Comparison of ENCODE assay signal across 21 cellular contexts in the genomic region with DNA sequence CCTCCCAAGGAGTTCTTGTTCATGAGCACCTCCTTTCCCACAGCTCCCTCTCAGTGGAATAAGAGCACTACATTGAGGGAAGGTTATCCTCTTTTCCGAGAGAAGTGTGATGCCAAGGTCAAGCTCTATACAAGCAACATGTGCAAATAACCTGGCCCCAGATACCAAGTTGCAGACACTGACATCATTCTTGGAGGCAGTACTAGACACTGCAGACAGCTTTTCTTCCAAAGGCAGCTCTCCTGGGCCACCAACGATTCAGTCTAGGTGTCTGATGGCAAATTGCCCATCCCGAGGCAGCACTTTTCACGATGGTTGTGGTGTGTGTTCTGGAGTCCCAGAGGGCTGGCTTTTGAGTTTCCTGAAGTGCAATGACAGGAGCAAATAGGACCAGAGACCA.
A peak's percentile ranks its signal among the peaks of the same experiment; 100 is the strongest.
DNase-seq lines count a peak whose midpoint lies in the region; ATAC-seq and TF ChIP-seq lines count a peak whose summit lies in the region.
"Had no signal": no experiment of that assay in that cellular context is flagged by ENCODE, and none has a peak within 500 bp of the region (broad histone marks: within the 10 kb centered on the region; RNA-seq: fewer than 3 reads in every experiment).

No MANE protein-coding gene starts in this region.

- H3K9me3 ChIP-seq in left lung (no peaks in the 10 kb centered on the region), sigmoid colon (no peaks in the 10 kb centered on the region)
- H3K9me3 ChIP-seq: HAP-1 had no signal

- 41 to 68% methylated on average over 4 of the region's 4 CpGs for WGBS in sigmoid colon, 2 donors

- no peak for TF ChIP-seq CTCF in left lung (IDR thresholded peaks at IDR 0.05)
- TF ChIP-seq CTCF in sigmoid colon (IDR thresholded peaks at IDR 0.05): no peak

- no peak for TF ChIP-seq POLR2A in sigmoid colon (IDR thresholded peaks at IDR 0.05)

- TF ChIP-seq EP300 in sigmoid colon (IDR thresholded peaks at IDR 0.05): no peak

- H3K4me3 ChIP-seq in left lung (no peak overlapping the region), sigmoid colon (no peak overlapping the region)
- H3K4me3 ChIP-seq: GM23248, HAP-1 had no signal

- H3K4me1 Mint-ChIP-seq in activated naive CD8-positive, alpha-beta T cell treated with anti-CD3 and anti-CD28 coated beads for 36 hours: no peaks in the 10 kb centered on the region
- H3K4me1 Mint-ChIP-seq: B cell, CD14-positive monocyte had no signal

- H3K36me3 Mint-ChIP-seq in activated naive CD8-positive, alpha-beta T cell treated with anti-CD3 and anti-CD28 coated beads for 36 hours: no peaks in the 10 kb centered on the region
- H3K36me3 Mint-ChIP-seq: CD14-positive monocyte had no signal

- H3K27ac ChIP-seq in left lung: no peak overlapping the region
- H3K27ac ChIP-seq in sigmoid colon: no peak overlapping the region
- H3K27ac ChIP-seq: GM23248 had no signal

- no peaks in the 10 kb centered on the region for H3K9me3 Mint-ChIP-seq in activated naive CD8-positive, alpha-beta T cell treated with anti-CD3 and anti-CD28 coated beads for 36 hours
- H3K9me3 Mint-ChIP-seq: CD14-positive monocyte had no signal

- intact Hi-C loops in left lung (cut with DNase I): no loop called here
- intact Hi-C loops in sigmoid colon (cut with DNase I): no loop called here

- ATAC-seq in left lung: peak; percentile 37
- ATAC-seq: Right ventricle myocardium inferior had no signal

- H3K4me3 Mint-ChIP-seq in activated naive CD8-positive, alpha-beta T cell treated with anti-CD3 and anti-CD28 coated beads for 36 hours: no peak overlapping the region
- H3K4me3 Mint-ChIP-seq: B cell, CD14-positive monocyte had no signal

- no peaks in the 10 kb centered on the region for H3K27me3 Mint-ChIP-seq in activated naive CD8-positive, alpha-beta T cell treated with anti-CD3 and anti-CD28 coated beads for 36 hours
- H3K27me3 Mint-ChIP-seq: B cell had no signal

- H3K4me1 ChIP-seq in left lung (no peaks in the 10 kb centered on the region), sigmoid colon (no peaks in the 10 kb centered on the region)
- H3K4me1 ChIP-seq: HAP-1 had no signal

- H3K27ac Mint-ChIP-seq in activated naive CD8-positive, alpha-beta T cell treated with anti-CD3 and anti-CD28 coated beads for 36 hours: no peak overlapping the region
- H3K27ac Mint-ChIP-seq: B cell, CD14-positive monocyte had no signal

- no peaks in the 10 kb centered on the region for H3K36me3 ChIP-seq in left lung
- H3K36me3 ChIP-seq in sigmoid colon: no peaks in the 10 kb centered on the region
- H3K36me3 ChIP-seq: HAP-1 had no signal

- DNase-seq in NCI-H1105 (lab: John Stamatoyannopoulos, UW): peak; percentile 6
- no peak for DNase-seq in NCI-H1105 treated with DMSO at 0.1 percent for 48 hours (lab: John Stamatoyannopoulos, UW)
- DNase-seq in DMS153 treated with DMSO at 0.1 percent for 48 hours (lab: John Stamatoyannopoulos, UW; ENCODE audit: unreplicated experiment): peak; percentile 13
- DNase-seq in NCI-H446 (lab: John Stamatoyannopoulos, UW): peak; percentile 48 to 77
- DNase-seq in left lung: no peak
- DNase-seq in activated naive CD8-positive, alpha-beta T cell treated with anti-CD3 and anti-CD28 coated beads for 36 hours: no peak
- no peak for DNase-seq in sigmoid colon
- DNase-seq in Ammon's horn (ENCODE audit: low spot score): no peak
- DNase-seq: 8988T, DND-41, GM23248, Karpas-422, NCI-H146, NCI-H2029, NCI-H524, NCI-H82, T-helper 2 cell had no signal

- no peaks in the 10 kb centered on the region for H3K27me3 ChIP-seq in left lung
- H3K27me3 ChIP-seq in sigmoid colon: no peaks in the 10 kb centered on the region

Comparison
In these comparisons a context has a peak if more than half of its experiments do, and no peak if none do; other contexts are left out.
1. DNase-seq: peak in NCI-H1105 (single experiment), DMS153 treated with DMSO at 0.1 percent for 48 hours (single experiment) and NCI-H446 (2 of 2); none in NCI-H1105 treated with DMSO at 0.1 percent for 48 hours (single experiment), left lung (0 of 2), activated naive CD8-positive, alpha-beta T cell treated with anti-CD3 and anti-CD28 coated beads for 36 hours (single experiment), sigmoid colon (single experiment) and Ammon's horn (single experiment).